Comparison of ENCODE assay signal across 28 cellular contexts in the genomic region with DNA sequence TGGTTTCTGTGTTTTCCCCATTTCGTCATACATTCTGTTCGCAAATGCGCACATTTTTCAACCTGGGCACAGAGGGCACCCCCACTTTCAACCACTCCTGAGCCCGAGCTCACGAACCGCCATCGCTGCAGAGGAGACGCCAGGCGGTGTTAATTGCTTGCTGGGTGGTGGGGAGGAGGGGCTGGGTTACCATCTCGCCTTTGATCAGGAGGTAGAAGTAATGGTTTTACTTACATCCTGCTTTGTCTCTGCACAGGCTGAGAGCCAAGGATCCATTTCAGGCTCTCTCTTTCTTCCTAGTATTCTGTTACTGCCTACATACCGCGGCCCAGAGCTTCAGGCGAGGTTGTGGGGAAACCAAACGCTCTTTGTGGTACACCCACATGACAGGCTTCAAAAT.
DNase-seq lines count a peak whose midpoint lies in the region; ATAC-seq, FAIRE-seq and TF ChIP-seq lines count a peak whose summit lies in the region.
"Had no signal": no experiment of that assay in that cellular context is flagged by ENCODE, and none has a peak within 500 bp of the region (broad histone marks: within the 10 kb centered on the region; RNA-seq: fewer than 3 reads in every experiment).

No MANE protein-coding gene starts in this region.

- H3K27me3 ChIP-seq in H1 (replicated peaks in 1 of 4; ENCODE audit: control insufficient read depth in 3 of 4, extremely low read depth in 1 of 4, insufficient read depth in 3 of 4, low read length in 3 of 4) (no peaks in the 10 kb centered on the region), MG63 (no peaks in the 10 kb centered on the region)
- H3K27me3 ChIP-seq: BLaER1, brain microvascular endothelial cell, esophagus muscularis mucosa, hepatocyte, right atrium auricular region, upper lobe of right lung had no signal

- H4K91ac ChIP-seq in H1 (replicated peaks; ENCODE audit: insufficient read length, low read length), result no peak overlapping the region

- DNase-seq in activated CD8-positive, alpha-beta memory T cell treated with anti-CD3 and anti-CD28 coated beads, Interleukin-2, amount 50 U/mL, for 4 hours, result peak; percentile 15
- no peak for DNase-seq in activated CD8-positive, alpha-beta memory T cell treated with anti-CD3 and anti-CD28 coated beads, Interleukin-2, amount 10 ng/mL, durations not matched to agents 7 days and 5 days
- peak; percentile 58 for DNase-seq in NCI-H69 (lab: John Stamatoyannopoulos, UW)
- no peak for DNase-seq in H1 (ENCODE audit: low read depth in 1 of 2, low spot score in 2 of 2)
- no peak for DNase-seq in progenitor cell of endocrine pancreas (ENCODE audit: low spot score, unreplicated experiment)
- no peak for DNase-seq in MG63
- DNase-seq in SK-N-DZ (ENCODE audit: low spot score), result no peak
- DNase-seq in KG1 (lab: John Stamatoyannopoulos, UW), result no peak
- DNase-seq: ACHN; brain microvascular endothelial cell; effector memory CD8-positive, alpha-beta T cell; HCEC 1CT; IMR-90; lower lobe of right lung; NCI-H1417; NCI-H2081 treated with DMSO at 0.1 percent for 48 hours; nucleus accumbens; RPMI8226; spleen; stimulated activated CD4-positive, alpha-beta T cell treated with anti-CD3 and anti-CD28 coated beads, Interleukin-4, amount 100 ng/mL, for 4 hours; upper lobe of right lung had no signal

- no peak for ATAC-seq in activated CD8-positive, alpha-beta memory T cell treated with anti-CD3 and anti-CD28 coated beads, Interleukin-2, amount 10 ng/mL, durations not matched to agents 7 days and 5 days
- ATAC-seq: effector memory CD8-positive, alpha-beta T cell; lower lobe of right lung; upper lobe of right lung had no signal

- no peaks in the 10 kb centered on the region for H3K79me2 ChIP-seq in H1 (ENCODE audit: control insufficient read depth in 1 of 2, insufficient read depth in 2 of 2, low read length in 2 of 2)
- H3K79me2 ChIP-seq: hepatocyte had no signal

- TF ChIP-seq CTCF in H1 (IDR thresholded peaks at IDR 0.05; ENCODE audit: control extremely low read depth in 1 of 3, insufficient read depth in 1 of 3, low read depth in 1 of 3, low read length in 3 of 3), result no peak
- no peak for TF ChIP-seq CTCF in progenitor cell of endocrine pancreas (IDR thresholded peaks at IDR 0.05; ENCODE audit: unreplicated experiment)

- no peak for TF ChIP-seq EP300 in H1 (IDR thresholded peaks at IDR 0.05; ENCODE audit: borderline replicate concordance in 1 of 2, low read depth in 2 of 2, low read length in 2 of 2)

- TF ChIP-seq POLR2A in H1 (IDR thresholded peaks at IDR 0.05; ENCODE audit: control extremely low read depth in 1 of 2, low read depth in 2 of 2, low read length in 2 of 2), result no peak

- no peak overlapping the region for H3K4me3 Mint-ChIP-seq in activated CD8-positive, alpha-beta memory T cell treated with anti-CD3 and anti-CD28 coated beads, Interleukin-2, amount 10 ng/mL, durations not matched to agents 7 days and 5 days
- H3K4me3 Mint-ChIP-seq in progenitor cell of endocrine pancreas (ENCODE audit: low read depth), result no peak overlapping the region
- H3K4me3 Mint-ChIP-seq: effector memory CD8-positive, alpha-beta T cell had no signal

- no peak overlapping the region for H3K27ac ChIP-seq in H1 (ENCODE audit: low read depth, low read length)
- H3K27ac ChIP-seq: BLaER1, brain microvascular endothelial cell, esophagus muscularis mucosa, hepatocyte, lower lobe of right lung, right atrium auricular region, SK-N-MC, spleen, upper lobe of right lung had no signal

- FAIRE-seq in H1 (lab: Jason Lieb, UNC), result no peak
- FAIRE-seq: frontal cortex, islet of Langerhans had no signal

- no peak overlapping the region for H3K27ac Mint-ChIP-seq in activated CD8-positive, alpha-beta memory T cell treated with anti-CD3 and anti-CD28 coated beads, Interleukin-2, amount 10 ng/mL, durations not matched to agents 7 days and 5 days
- H3K27ac Mint-ChIP-seq in progenitor cell of endocrine pancreas, result peak overlapping the region; percentile 49
- H3K27ac Mint-ChIP-seq: effector memory CD8-positive, alpha-beta T cell had no signal

- no peak overlapping the region for H3K4ac ChIP-seq in H1 (replicated peaks; ENCODE audit: insufficient read length, low read depth, low read length)

- H3K18ac ChIP-seq in H1 (ENCODE audit: extremely low read depth, low read length), result no peak overlapping the region; the same call in 1 of the 2 replicates

- H2BK12ac ChIP-seq in H1 (ENCODE audit: low read depth, low read length), result 0 out of 2 replicates have a peak overlapping the region, but pooled peaks have one; percentile 7

- H3K23ac ChIP-seq in H1 (ENCODE audit: insufficient read length), result no peak overlapping the region

- H3K36me3 ChIP-seq in H1 (ENCODE audit: control insufficient read depth in 2 of 4, insufficient read depth in 4 of 4, low read length in 3 of 4) (no peaks in the 10 kb centered on the region), MG63 (no peaks in the 10 kb centered on the region)
- H3K36me3 ChIP-seq: BLaER1, brain microvascular endothelial cell, esophagus muscularis mucosa, lower lobe of right lung, right atrium auricular region, spleen, upper lobe of right lung had no signal

- no peaks in the 10 kb centered on the region for H3K9me3 Mint-ChIP-seq in activated CD8-positive, alpha-beta memory T cell treated with anti-CD3 and anti-CD28 coated beads, Interleukin-2, amount 10 ng/mL, durations not matched to agents 7 days and 5 days (ENCODE audit: low read depth)
- H3K9me3 Mint-ChIP-seq in progenitor cell of endocrine pancreas (ENCODE audit: low read depth), result no peaks in the 10 kb centered on the region

- POLR2A ChIA-PET in H1 (lab: Charles Lee; ENCODE audit: partially characterized antibody), result interaction anchor here (1.5 kb wide), 1 partner anchor 16 kb away, joined by 4 read pairs; no protein-coding TSS in a partner anchor

- no peaks in the 10 kb centered on the region for H3K4me1 Mint-ChIP-seq in activated CD8-positive, alpha-beta memory T cell treated with anti-CD3 and anti-CD28 coated beads, Interleukin-2, amount 10 ng/mL, durations not matched to agents 7 days and 5 days
- no peaks in the 10 kb centered on the region for H3K4me1 Mint-ChIP-seq in progenitor cell of endocrine pancreas (ENCODE audit: low read depth)

- H3K4me3 ChIP-seq in H1 (ENCODE audit: extremely low read depth in 1 of 4, insufficient read depth in 2 of 4, low read depth in 3 of 4, low read length in 4 of 4), result no peak overlapping the region
- no peak overlapping the region for H3K4me3 ChIP-seq in MG63
- H3K4me3 ChIP-seq: BLaER1, esophagus muscularis mucosa, hepatocyte, lower lobe of right lung, right atrium auricular region, SK-N-MC, spleen, upper lobe of right lung had no signal

- no peaks in the 10 kb centered on the region for H3K27me3 Mint-ChIP-seq in activated CD8-positive, alpha-beta memory T cell treated with anti-CD3 and anti-CD28 coated beads, Interleukin-2, amount 10 ng/mL, durations not matched to agents 7 days and 5 days
- H3K27me3 Mint-ChIP-seq in progenitor cell of endocrine pancreas, result no peaks in the 10 kb centered on the region
- H3K27me3 Mint-ChIP-seq: effector memory CD8-positive, alpha-beta T cell had no signal

- no peak overlapping the region; the same call in 1 of the 2 replicates for H2BK15ac ChIP-seq in H1 (ENCODE audit: low read length)

- no peaks in the 10 kb centered on the region for H3K36me3 Mint-ChIP-seq in activated CD8-positive, alpha-beta memory T cell treated with anti-CD3 and anti-CD28 coated beads, Interleukin-2, amount 10 ng/mL, durations not matched to agents 7 days and 5 days
- peaks cover 1% of the 10 kb centered on the region for H3K36me3 Mint-ChIP-seq in progenitor cell of endocrine pancreas (ENCODE audit: insufficient read depth)

- H3K56ac ChIP-seq in H1 (replicated peaks; ENCODE audit: insufficient read length, low read depth, low read length), result no peak overlapping the region

- CTCF ChIA-PET in activated CD8-positive, alpha-beta memory T cell treated with anti-CD3 and anti-CD28 coated beads, Interleukin-2, amount 10 ng/mL, durations not matched to agents 7 days and 5 days (lab: Charles Lee), result no interaction called here
- CTCF ChIA-PET in H1 (lab: Charles Lee; ENCODE audit: partially characterized antibody), result interaction anchor here (0.6 to 1.4 kb wide), 4 partner anchors 16 to 151 kb away, joined by 3 read pairs; no protein-coding TSS in a partner anchor

- no peak overlapping the region for H4K5ac ChIP-seq in H1 (ENCODE audit: insufficient read length, low read depth, low read length)

- no peak overlapping the region for H3K14ac ChIP-seq in H1 (ENCODE audit: insufficient read length)

- H3K79me1 ChIP-seq in H1 (ENCODE audit: low read depth, low read length), result no peaks in the 10 kb centered on the region

- H2BK5ac ChIP-seq in H1 (ENCODE audit: low read depth, low read length), result no peak overlapping the region

- no peak for TF ChIP-seq RAD21 in H1 (IDR thresholded peaks at IDR 0.05 in 1 of 2, conservative IDR thresholded peaks at IDR 0.05 in 1 of 2; ENCODE audit: low read depth in 2 of 2, low read length in 2 of 2)

- H3K4me2 ChIP-seq in H1 (ENCODE audit: insufficient read depth in 1 of 2, low read depth in 2 of 2, low read length in 2 of 2), result no peak overlapping the region; a peak in 1 of 4 replicates
- H3K4me2 ChIP-seq: BLaER1, hepatocyte had no signal

- no peaks in the 10 kb centered on the region for H3K9me3 ChIP-seq in H1 (ENCODE audit: insufficient read depth in 2 of 2, low read depth in 1 of 2, low read length in 1 of 2)
- H3K9me3 ChIP-seq in MG63, result no peaks in the 10 kb centered on the region
- H3K9me3 ChIP-seq: BLaER1, esophagus muscularis mucosa, lower lobe of right lung, right atrium auricular region, spleen, upper lobe of right lung had no signal

- no peak overlapping the region for H2AK5ac ChIP-seq in H1 (ENCODE audit: low read depth, low read length)

- no peak overlapping the region for H2BK20ac ChIP-seq in H1 (ENCODE audit: low read length)

- H3K4me1 ChIP-seq in H1 (replicated peaks in 1 of 4; ENCODE audit: control insufficient read depth in 3 of 4, insufficient read depth in 4 of 4, low read length in 3 of 4), result peaks cover 2 to 17% (median 12%) of the 10 kb centered on the region in 4 experiments; a peak in 6 of 7 replicates
- H3K4me1 ChIP-seq: lower lobe of right lung, right atrium auricular region, spleen, upper lobe of right lung had no signal

- no peaks in the 10 kb centered on the region for H4K20me1 ChIP-seq in H1 (replicated peaks in 1 of 2; ENCODE audit: control insufficient read depth in 1 of 2, insufficient read depth in 2 of 2, low read length in 2 of 2)
- H4K20me1 ChIP-seq: BLaER1 had no signal

- 78% methylated on average over 14 of the region's 14 CpGs; no CpG with 5 or more reads in 1 of the 2 experiments for WGBS in H1 (ENCODE audit: extremely low coverage in 1 of 2, insufficient coverage in 1 of 2, insufficient read length in 1 of 2, insufficient replicate concordance in 2 of 2, low coverage in 1 of 2, low lambda C conversion rate in 2 of 2, missing lambda C conversion rate in 1 of 2), 2 experiments

- no peak overlapping the region for H3K9ac ChIP-seq in H1 (replicated peaks in 1 of 4; ENCODE audit: extremely low read depth in 1 of 4, low read depth in 3 of 4, low read length in 3 of 4)
- H3K9ac ChIP-seq: BLaER1 had no signal

- H4K8ac ChIP-seq in H1 (ENCODE audit: extremely low read depth, insufficient read depth, low read length), result no peak overlapping the region

- H3K23me2 ChIP-seq in H1 (ENCODE audit: low read depth, low read length), result no peaks in the 10 kb centered on the region; the same call in 1 of the 2 replicates

- no peak overlapping the region for H2AFZ ChIP-seq in H1 (ENCODE audit: low read length)
- H2AFZ ChIP-seq: hepatocyte had no signal

- H2BK120ac ChIP-seq in H1 (replicated peaks; ENCODE audit: low read depth, low read length), result no peak overlapping the region

Comparison
In these comparisons a context has a peak if more than half of its experiments do, and no peak if none do; other contexts are left out.
1. DNase-seq: peak in activated CD8-positive, alpha-beta memory T cell treated with anti-CD3 and anti-CD28 coated beads, Interleukin-2, amount 50 U/mL, for 4 hours (single experiment) and NCI-H69 (single experiment); none in activated CD8-positive, alpha-beta memory T cell treated with anti-CD3 and anti-CD28 coated beads, Interleukin-2, amount 10 ng/mL, durations not matched to agents 7 days and 5 days (single experiment), H1 (0 of 2), progenitor cell of endocrine pancreas (single experiment), MG63 (single experiment), SK-N-DZ (single experiment) and KG1 (single experiment).